ENCODE assay signal across 19 cellular contexts in genomic region chr17:64323774-64324173, GRCh38.
DNase-seq lines count a peak whose midpoint lies in the region; TF ChIP-seq lines count a peak whose summit lies in the region.
"Had no signal": no experiment of that assay in that cellular context is flagged by ENCODE, and none has a peak within 500 bp of the region (broad histone marks: within the 10 kb centered on the region; RNA-seq: fewer than 3 reads in every experiment).

No MANE protein-coding gene starts in this region.

- intact Hi-C loops in Caco-2 (cut with micrococcal nuclease; ENCODE audit: unreplicated experiment): loop anchor here (5.0 kb wide), 1 partner anchor 69 kb away; the partner anchor contains the start of gene PECAM1

- POLR2A ChIA-PET in Caco-2 (lab: Charles Lee): no interaction called here

- DNase-seq in Caco-2 (peak in 1 of 2 experiments; percentile 54), GM19240 (ENCODE audit: insufficient read length, low spot score) (peak; percentile 33), NCI-H2227 treated with DMSO at 0.1 percent for 48 hours (lab: John Stamatoyannopoulos, UW) (no peak), NCI-H82 treated with DMSO at 0.1 percent for 48 hours (lab: John Stamatoyannopoulos, UW; ENCODE audit: unreplicated experiment) (no peak)
- no peak for DNase-seq in activated CD8-positive, alpha-beta memory T cell treated with anti-CD3 and anti-CD28 coated beads for 24 hours
- DNase-seq: caudate nucleus; COR-L47; effector CD8-positive, alpha-beta T cell; left lung; NCI-H1436; NCI-H446 treated with DMSO at 0.1 percent for 48 hours; ovary; Right ventricle myocardium superior; sigmoid colon; T-helper 1 cell had no signal

- CTCF ChIA-PET in Caco-2 (lab: Charles Lee): interaction anchor here (1.0 kb wide), 1 partner anchor 95 kb away, joined by 3 read pairs; no protein-coding TSS in a partner anchor

- H3K4me3 ChIP-seq in Caco-2 (ENCODE audit: low read depth, low read length) (no peak overlapping the region), neutrophil (ENCODE audit: low read depth in 1 of 2, low read length in 1 of 2) (no peak overlapping the region)
- H3K4me3 ChIP-seq: esophagus muscularis mucosa, left lung, ovary, sigmoid colon had no signal

- H3K27ac ChIP-seq in neutrophil: peak overlapping the region; percentile 98
- H3K27ac ChIP-seq: ovary, sigmoid colon, VCaP had no signal

- H3K27ac Mint-ChIP-seq in Caco-2 (ENCODE audit: unreplicated experiment): peak overlapping the region; percentile 48
- peak overlapping the region; percentile 89 for H3K27ac Mint-ChIP-seq in activated naive CD8-positive, alpha-beta T cell

- no TSS peak for BruUV-seq in Caco-2 (replicated peaks; lab: Mats Ljungman, UMichigan)

- no peak for TF ChIP-seq CTCF in Caco-2 (IDR thresholded peaks at IDR 0.05; ENCODE audit: insufficient read depth in 1 of 2, low read depth in 1 of 2, low read length in 1 of 2, severe bottlenecking in 1 of 2, unreplicated experiment in 1 of 2)
- no peak for TF ChIP-seq CTCF in neutrophil (IDR thresholded peaks at IDR 0.05)

- no peaks in the 10 kb centered on the region for H3K9me3 ChIP-seq in Caco-2
- H3K9me3 ChIP-seq in neutrophil: no peaks in the 10 kb centered on the region
- H3K9me3 ChIP-seq: esophagus muscularis mucosa, left lung, ovary, sigmoid colon had no signal

- H3K9me3 Mint-ChIP-seq in Caco-2 (ENCODE audit: unreplicated experiment): no peaks in the 10 kb centered on the region
- no peaks in the 10 kb centered on the region for H3K9me3 Mint-ChIP-seq in activated naive CD8-positive, alpha-beta T cell (ENCODE audit: low read depth)

- no peak overlapping the region for H3K4me3 Mint-ChIP-seq in Caco-2 (ENCODE audit: unreplicated experiment)
- H3K4me3 Mint-ChIP-seq in activated naive CD8-positive, alpha-beta T cell: no peak overlapping the region

- H3K36me3 Mint-ChIP-seq in Caco-2 (ENCODE audit: insufficient read depth, unreplicated experiment): no peaks in the 10 kb centered on the region
- H3K36me3 Mint-ChIP-seq in activated naive CD8-positive, alpha-beta T cell: peaks cover 8% of the 10 kb centered on the region

- H3K36me3 ChIP-seq in Caco-2 (ENCODE audit: control insufficient read depth, insufficient read depth, low read length) (no peaks in the 10 kb centered on the region), neutrophil (peaks cover 68% of the 10 kb centered on the region)
- H3K36me3 ChIP-seq: ovary, sigmoid colon had no signal

- peaks cover 42% of the 10 kb centered on the region for H3K4me1 Mint-ChIP-seq in Caco-2 (ENCODE audit: low read depth, unreplicated experiment)
- peaks cover 67% of the 10 kb centered on the region for H3K4me1 Mint-ChIP-seq in activated naive CD8-positive, alpha-beta T cell (ENCODE audit: low read depth)

- H3K27me3 Mint-ChIP-seq in Caco-2 (ENCODE audit: insufficient read depth, unreplicated experiment): no peaks in the 10 kb centered on the region
- no peaks in the 10 kb centered on the region for H3K27me3 Mint-ChIP-seq in activated naive CD8-positive, alpha-beta T cell

- H3K27me3 ChIP-seq in Caco-2 (replicated peaks; ENCODE audit: control insufficient read depth, insufficient read depth, low read length): no peaks in the 10 kb centered on the region
- H3K27me3 ChIP-seq in neutrophil: no peaks in the 10 kb centered on the region
- H3K27me3 ChIP-seq: esophagus muscularis mucosa, left lung, ovary had no signal

- H3K4me1 ChIP-seq in Caco-2: peaks cover 53% of the 10 kb centered on the region
- H3K4me1 ChIP-seq in neutrophil (ENCODE audit: control insufficient read depth in 1 of 2, insufficient read depth in 1 of 2, low read depth in 1 of 2, low read length in 1 of 2): peaks cover 53 to 55% of the 10 kb centered on the region in 2 experiments
